Comparison of ENCODE assay signal across 37 cellular contexts in genomic region chr3:134222835-134223234, GRCh38.
"Had no signal": no experiment of that assay in that cellular context is flagged by ENCODE, and none has a peak within 500 bp of the region (broad histone marks: within the 10 kb centered on the region; RNA-seq: fewer than 3 reads in every experiment).

No MANE protein-coding gene starts in this region.

- ATAC-seq: activated naive CD4-positive, alpha-beta T cell treated with anti-CD3 and anti-CD28 coated beads, Interleukin-2, amount 50 U/mL, for 72 hours; activated T-cell treated with anti-CD3 and anti-CD28 coated beads, Interleukin-2, amount 50 U/mL, for 4 hours; body of pancreas had no signal

- H3K4me1 ChIP-seq: breast epithelium had no signal

- H3K9me3 ChIP-seq: adrenal gland, body of pancreas, breast epithelium, Peyer's patch had no signal

- H3K36me3 ChIP-seq: breast epithelium, Peyer's patch had no signal

- H3K27ac ChIP-seq: adrenal gland, body of pancreas, breast epithelium, Peyer's patch, VCaP had no signal

- H3K27me3 ChIP-seq: adrenal gland, body of pancreas, breast epithelium, Peyer's patch had no signal

- DNase-seq: activated B cell treated with CpG ODN at 0.5 μM for 24 hours; activated CD4-positive, alpha-beta memory T cell treated with anti-CD3 and anti-CD28 coated beads for 36 hours; activated CD4-positive, alpha-beta T cell treated with anti-CD3 and anti-CD28 coated beads for 4 hours; activated CD4-positive, alpha-beta T cell treated with anti-CD3 and anti-CD28 coated beads, Interleukin-2, amount 50 U/mL, for 1 hour; activated CD4-positive, CD25-positive, alpha-beta regulatory T cell treated with anti-CD3 and anti-CD28 coated beads, Interleukin-2, amount 50 U/mL, for 72 hours; activated CD8-positive, alpha-beta memory T cell treated with anti-CD3 and anti-CD28 coated beads, Interleukin-2, amount 50 U/mL, for 4 hours; activated gamma-delta T cell treated with Interleukin-2 at 50 U/mL for 16 hours; activated naive CD4-positive, alpha-beta T cell treated with anti-CD3 and anti-CD28 coated beads for 36 hours; activated T-cell treated with anti-CD3 and anti-CD28 coated beads for 4 hours; activated T-cell treated with anti-CD3 and anti-CD28 coated beads, Interleukin-2, amount 50 U/mL, for 4 hours; adrenal gland; caudate nucleus; Kasumi-1; KG1; MM.1S; MV-4-11; NCI-H1092; NCI-H1436 treated with DMSO at 0.1 percent for 48 hours; NCI-H187 treated with DMSO at 0.1 percent for 48 hours; NCI-H2081; NCI-H2171 treated with DMSO at 0.1 percent for 48 hours; NCI-H2227 treated with DMSO at 0.1 percent for 48 hours; NCI-H446; NCI-H510A treated with DMSO at 0.1 percent for 48 hours; NCI-H526 treated with DMSO at 0.1 percent for 48 hours; NCI-H774; Peyer's patch; RPMI8226; SW 1271; T-helper 1 cell; T-helper 2 cell; T-helper 9 cell had no signal

- FAIRE-seq: astrocyte had no signal

- H3K4me3 ChIP-seq: adrenal gland, body of pancreas, breast epithelium, Peyer's patch had no signal
